ENCODE assay signal across 1 cellular context in the genomic region with DNA sequence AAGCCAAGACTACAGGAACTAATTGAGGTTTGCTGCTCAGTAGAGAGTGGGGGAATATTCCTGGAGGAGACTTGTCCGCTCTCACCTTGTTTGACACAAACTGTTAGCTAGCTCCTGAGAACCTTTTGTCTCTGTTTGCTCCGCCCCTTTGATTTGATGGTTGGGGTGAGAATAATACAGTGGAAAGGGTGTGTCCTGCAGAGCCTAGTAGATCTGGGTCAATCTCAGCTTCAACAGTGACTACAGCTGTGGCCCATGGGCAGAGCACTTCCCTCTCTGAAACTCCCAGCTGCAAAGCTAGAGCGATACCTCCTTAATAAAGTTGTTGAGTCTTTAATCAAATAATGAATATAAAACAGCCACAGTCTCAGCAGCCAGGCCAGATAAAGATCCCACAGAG.
TF ChIP-seq lines count a peak whose summit lies in the region.

No MANE protein-coding gene starts in this region.

TF ChIP-seq in WTC11, 78 proteins besides CTCF, POLR2A, EP300 and RAD21:
- TF ChIP-seq ZNF671 (CRISPR knock-in tag; IDR thresholded peaks at IDR 0.05) (no peak), FOXJ3 (CRISPR knock-in tag; IDR thresholded peaks at IDR 0.05; ENCODE audit: borderline replicate concordance) (no peak), RELA (CRISPR knock-in tag; IDR thresholded peaks at IDR 0.05; ENCODE audit: borderline replicate concordance) (no peak), NR1H2 (CRISPR knock-in tag; IDR thresholded peaks at IDR 0.05) (no peak), SP1 (CRISPR knock-in tag; conservative IDR thresholded peaks at IDR 0.05) (no peak), NFYB (CRISPR knock-in tag; conservative IDR thresholded peaks at IDR 0.05; ENCODE audit: low read depth) (no peak), ZNF219 (CRISPR knock-in tag; IDR thresholded peaks at IDR 0.05; ENCODE audit: borderline replicate concordance) (no peak), ZNF232 (CRISPR knock-in tag; IDR thresholded peaks at IDR 0.05) (no peak), ZBTB21 (CRISPR knock-in tag; IDR thresholded peaks at IDR 0.05; ENCODE audit: borderline replicate concordance) (no peak), TP53 (CRISPR knock-in tag; IDR thresholded peaks at IDR 0.05) (no peak), MYBL2 (CRISPR knock-in tag; IDR thresholded peaks at IDR 0.05) (no peak), SOX15 (CRISPR knock-in tag; IDR thresholded peaks at IDR 0.05) (no peak)
- TF ChIP-seq, protein P1, sequence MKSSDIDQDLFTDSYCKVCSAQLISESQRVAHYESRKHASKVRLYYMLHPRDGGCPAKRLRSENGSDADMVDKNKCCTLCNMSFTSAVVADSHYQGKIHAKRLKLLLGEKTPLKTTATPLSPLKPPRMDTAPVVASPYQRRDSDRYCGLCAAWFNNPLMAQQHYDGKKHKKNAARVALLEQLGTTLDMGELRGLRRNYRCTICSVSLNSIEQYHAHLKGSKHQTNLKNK (CRISPR knock-in tag; IDR thresholded peaks at IDR 0.05): no peak
- TF ChIP-seq, protein P2, sequence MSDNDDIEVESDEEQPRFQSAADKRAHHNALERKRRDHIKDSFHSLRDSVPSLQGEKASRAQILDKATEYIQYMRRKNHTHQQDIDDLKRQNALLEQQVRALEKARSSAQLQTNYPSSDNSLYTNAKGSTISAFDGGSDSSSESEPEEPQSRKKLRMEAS (CRISPR knock-in tag; IDR thresholded peaks at IDR 0.05): no peak
TF ChIP-seq in WTC11: peak in this region for 0.
